ENCODE assay signal across 9 cellular contexts in the genomic region with DNA sequence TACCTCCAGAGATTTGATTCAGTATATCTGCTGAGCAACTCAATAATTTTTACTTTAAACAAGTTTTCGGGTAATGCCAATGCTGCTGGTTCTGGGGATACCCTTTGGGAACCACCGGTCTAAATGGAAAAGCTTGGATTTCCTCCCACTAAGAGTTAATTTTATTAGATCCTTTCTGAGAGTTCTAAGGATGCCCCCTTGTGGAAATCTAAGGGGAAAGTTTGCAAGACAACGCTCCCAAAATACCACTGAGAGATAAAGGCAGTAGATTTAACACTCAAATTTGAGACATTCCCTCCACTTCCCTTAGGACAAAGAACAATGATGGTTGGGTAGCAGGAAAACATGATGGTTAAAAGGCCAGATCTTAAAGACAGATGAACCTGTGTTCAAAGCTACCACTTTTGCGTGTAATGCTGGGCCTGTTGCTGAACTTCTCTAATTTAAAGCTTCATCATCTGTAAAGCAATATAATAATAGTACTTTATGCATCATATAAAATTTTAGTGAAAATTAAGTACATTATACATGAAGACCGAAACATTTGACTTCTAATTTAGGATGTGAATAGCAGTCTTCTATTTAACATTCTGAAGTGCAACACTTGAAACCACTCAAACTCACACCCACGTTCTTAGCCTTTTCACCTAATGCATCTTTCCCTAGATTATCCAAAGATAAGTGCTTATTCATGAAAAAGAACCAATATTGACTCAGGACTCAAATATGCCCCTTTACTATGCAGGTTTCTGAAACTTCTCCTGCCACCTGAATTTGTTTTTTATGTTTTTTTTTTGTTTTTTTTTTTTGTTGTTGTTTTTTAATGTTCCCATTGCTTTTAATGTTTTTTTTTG.
DNase-seq lines count a peak whose midpoint lies in the region; ATAC-seq, FAIRE-seq and TF ChIP-seq lines count a peak whose summit lies in the region.
"Had no signal": no experiment of that assay in that cellular context is flagged by ENCODE, and none has a peak within 500 bp of the region (broad histone marks: within the 10 kb centered on the region; RNA-seq: fewer than 3 reads in every experiment).

No MANE protein-coding gene starts in this region.

- no peak overlapping the region for H3K27ac Mint-ChIP-seq in astrocyte (ENCODE audit: unreplicated experiment)
- no peak overlapping the region for H3K27ac Mint-ChIP-seq in stimulated activated effector memory CD8-positive, alpha-beta T cell treated with anti-CD3 and anti-CD28 coated beads, Interleukin-12 subunit alpha, Interleukin-12 subunit beta, amount 100 ng/mL, for 72 hours
- H3K27ac Mint-ChIP-seq: activated naive CD4-positive, alpha-beta T cell treated with anti-CD3 and anti-CD28 coated beads, Interleukin-2, amount 10 ng/mL, durations not matched to agents 7 days and 5 days had no signal

- H3K9me3 Mint-ChIP-seq in astrocyte (ENCODE audit: unreplicated experiment), result no peaks in the 10 kb centered on the region
- no peaks in the 10 kb centered on the region for H3K9me3 Mint-ChIP-seq in stimulated activated effector memory CD8-positive, alpha-beta T cell treated with anti-CD3 and anti-CD28 coated beads, Interleukin-12 subunit alpha, Interleukin-12 subunit beta, amount 100 ng/mL, for 72 hours

- H3K9me3 ChIP-seq in astrocyte (ENCODE audit: insufficient read depth, low read depth, low read length) (no peaks in the 10 kb centered on the region), right lobe of liver (no peaks in the 10 kb centered on the region)

- H3K4me2 ChIP-seq in astrocyte (ENCODE audit: low read length), result no peak overlapping the region

- 39% methylated on average over 6 of the region's 6 CpGs for WGBS in right lobe of liver (ENCODE audit: insufficient coverage, low coverage, low lambda C conversion rate, missing lambda C conversion rate)

- H3K36me3 ChIP-seq in astrocyte (ENCODE audit: insufficient read depth, low read length) (no peaks in the 10 kb centered on the region), right lobe of liver (no peaks in the 10 kb centered on the region)

- H3K4me3 Mint-ChIP-seq in astrocyte (ENCODE audit: unreplicated experiment), result no peak overlapping the region
- H3K4me3 Mint-ChIP-seq in stimulated activated effector memory CD8-positive, alpha-beta T cell treated with anti-CD3 and anti-CD28 coated beads, Interleukin-12 subunit alpha, Interleukin-12 subunit beta, amount 100 ng/mL, for 72 hours, result no peak overlapping the region
- H3K4me3 Mint-ChIP-seq: activated naive CD4-positive, alpha-beta T cell treated with anti-CD3 and anti-CD28 coated beads, Interleukin-2, amount 10 ng/mL, durations not matched to agents 7 days and 5 days had no signal

- intact Hi-C loops in right lobe of liver (cut with DNase I), result no loop called here

- H3K4me1 ChIP-seq in astrocyte (ENCODE audit: insufficient read depth, low read length), result no peaks in the 10 kb centered on the region
- H3K4me1 ChIP-seq in right lobe of liver, result no peaks in the 10 kb centered on the region

- no peak for ATAC-seq in right lobe of liver
- no peak for ATAC-seq in HG02610 (IDR thresholded peaks at IDR 0.05; ENCODE audit: unreplicated experiment)
- ATAC-seq in stimulated activated effector memory CD8-positive, alpha-beta T cell treated with anti-CD3 and anti-CD28 coated beads, Interleukin-12 subunit alpha, Interleukin-12 subunit beta, amount 100 ng/mL, for 72 hours, result no peak

- H3K4me1 Mint-ChIP-seq in astrocyte (ENCODE audit: low read depth, unreplicated experiment), result no peaks in the 10 kb centered on the region
- H3K4me1 Mint-ChIP-seq in stimulated activated effector memory CD8-positive, alpha-beta T cell treated with anti-CD3 and anti-CD28 coated beads, Interleukin-12 subunit alpha, Interleukin-12 subunit beta, amount 100 ng/mL, for 72 hours, result no peaks in the 10 kb centered on the region
- H3K4me1 Mint-ChIP-seq: activated naive CD4-positive, alpha-beta T cell treated with anti-CD3 and anti-CD28 coated beads, Interleukin-2, amount 10 ng/mL, durations not matched to agents 7 days and 5 days had no signal

- H3K9ac ChIP-seq in astrocyte (ENCODE audit: low read length), result no peak overlapping the region

- TF ChIP-seq POLR2A in right lobe of liver (IDR thresholded peaks at IDR 0.05), result no peak

- H4K20me1 ChIP-seq in astrocyte (ENCODE audit: insufficient read depth, low read length), result no peaks in the 10 kb centered on the region

- H3K27ac ChIP-seq in astrocyte (ENCODE audit: low read depth, low read length), result no peak overlapping the region
- no peak overlapping the region for H3K27ac ChIP-seq in right lobe of liver

- DNase-seq in DMS53 treated with DMSO at 0.1 percent for 48 hours (lab: John Stamatoyannopoulos, UW; ENCODE audit: unreplicated experiment) (peak; percentile 63), M059J (ENCODE audit: low read depth) (peak; percentile 49), astrocyte (ENCODE audit: low read depth) (peak; percentile 26), right lobe of liver (no peak), NCI-H2196 treated with DMSO at 0.1 percent for 48 hours (lab: John Stamatoyannopoulos, UW; ENCODE audit: unreplicated experiment) (no peak), T1000 (lab: John Stamatoyannopoulos, UW) (no peak)
- no peak for DNase-seq in stimulated activated effector memory CD8-positive, alpha-beta T cell treated with anti-CD3 and anti-CD28 coated beads, Interleukin-12 subunit alpha, Interleukin-12 subunit beta, amount 100 ng/mL, for 72 hours (ENCODE audit: low spot score in 2 of 2)
- DNase-seq: activated naive CD4-positive, alpha-beta T cell treated with anti-CD3 and anti-CD28 coated beads, Interleukin-2, amount 10 ng/mL, durations not matched to agents 7 days and 5 days had no signal

- H3K79me2 ChIP-seq in astrocyte (ENCODE audit: insufficient read depth, low read length), result no peaks in the 10 kb centered on the region

- H3K27me3 Mint-ChIP-seq in astrocyte (ENCODE audit: low read depth, unreplicated experiment), result no peaks in the 10 kb centered on the region
- H3K27me3 Mint-ChIP-seq: activated naive CD4-positive, alpha-beta T cell treated with anti-CD3 and anti-CD28 coated beads, Interleukin-2, amount 10 ng/mL, durations not matched to agents 7 days and 5 days had no signal

- no peak overlapping the region for H3K4me3 ChIP-seq in astrocyte (ENCODE audit: insufficient read depth, low read depth, low read length)
- no peak overlapping the region for H3K4me3 ChIP-seq in right lobe of liver

- peak; percentile 47 for FAIRE-seq in astrocyte (lab: Jason Lieb, UNC)

- no peak overlapping the region for H2AFZ ChIP-seq in astrocyte (ENCODE audit: low read depth, low read length)

- no peaks in the 10 kb centered on the region for H3K27me3 ChIP-seq in astrocyte (ENCODE audit: insufficient read depth, low read length)
- H3K27me3 ChIP-seq in right lobe of liver, result no peaks in the 10 kb centered on the region

- H3K36me3 Mint-ChIP-seq in astrocyte (ENCODE audit: low read depth, unreplicated experiment), result no peaks in the 10 kb centered on the region
- no peaks in the 10 kb centered on the region for H3K36me3 Mint-ChIP-seq in stimulated activated effector memory CD8-positive, alpha-beta T cell treated with anti-CD3 and anti-CD28 coated beads, Interleukin-12 subunit alpha, Interleukin-12 subunit beta, amount 100 ng/mL, for 72 hours
- H3K36me3 Mint-ChIP-seq: activated naive CD4-positive, alpha-beta T cell treated with anti-CD3 and anti-CD28 coated beads, Interleukin-2, amount 10 ng/mL, durations not matched to agents 7 days and 5 days had no signal

- TF ChIP-seq CTCF in astrocyte (IDR thresholded peaks at IDR 0.05; ENCODE audit: insufficient read depth, low read depth, low read length) (peak; percentile 60), right lobe of liver (IDR thresholded peaks at IDR 0.05) (peak; percentile 12 to 44 (median 40))

Comparison
In these comparisons a context has a peak if more than half of its experiments do, and no peak if none do; other contexts are left out.
1. DNase-seq: peak in DMS53 treated with DMSO at 0.1 percent for 48 hours (single experiment), M059J (single experiment) and astrocyte (single experiment); none in right lobe of liver (0 of 3), stimulated activated effector memory CD8-positive, alpha-beta T cell treated with anti-CD3 and anti-CD28 coated beads, Interleukin-12 subunit alpha, Interleukin-12 subunit beta, amount 100 ng/mL, for 72 hours (0 of 2), NCI-H2196 treated with DMSO at 0.1 percent for 48 hours (single experiment) and T1000 (single experiment).